In genomic region chr12:87953257-87953860, GRCh38 we compare ENCODE assay signal across 8 cellular contexts.
DNase-seq lines count a peak whose midpoint lies in the region; ATAC-seq and TF ChIP-seq lines count a peak whose summit lies in the region.

No MANE protein-coding gene starts in this region.

- no peaks in the 10 kb centered on the region for H3K36me3 ChIP-seq in PC-3 (ENCODE audit: low read depth, low read length)
- no peaks in the 10 kb centered on the region for H3K36me3 ChIP-seq in vagina

- H3K27me3 ChIP-seq in PC-3 (ENCODE audit: low read length) (no peaks in the 10 kb centered on the region), vagina (no peaks in the 10 kb centered on the region)

- TF ChIP-seq CTCF in PC-3 (conservative IDR thresholded peaks at IDR 0.05; ENCODE audit: low read depth, low read length), result peak; percentile 81
- peak in 1 of 3 experiments; percentile 9 for TF ChIP-seq CTCF in vagina (IDR thresholded peaks at IDR 0.05)

- TF ChIP-seq POLR2A in vagina (IDR thresholded peaks at IDR 0.05), result no peak

- H2AFZ ChIP-seq in PC-3 (ENCODE audit: low read length), result no peak overlapping the region

- CTCF ChIA-PET in PC-3 (lab: Charles Lee), result no interaction called here

- H3K9me2 ChIP-seq in PC-3 (replicated peaks; ENCODE audit: low read length), result no peaks in the 10 kb centered on the region

- no peaks in the 10 kb centered on the region for H3K79me2 ChIP-seq in PC-3 (ENCODE audit: low read length)

- no peak overlapping the region for H3K9ac ChIP-seq in PC-3 (ENCODE audit: low read length)

- H3K4me3 ChIP-seq in PC-3 (ENCODE audit: low read length) (no peak overlapping the region), vagina (no peak overlapping the region)

- DNase-seq in DMS 273 (lab: John Stamatoyannopoulos, UW; ENCODE audit: unreplicated experiment), result peak; percentile 68
- peak; percentile 53 for DNase-seq in PC-3
- DNase-seq in fibroblast of gingiva (ENCODE audit: low read depth), result peak; percentile 40
- DNase-seq in stromal cell of bone marrow (ENCODE audit: low read depth), result peak; percentile 51
- DNase-seq in vagina (ENCODE audit: extremely low spot score in 2 of 2), result no peak
- DNase-seq in UCSD-AML1 (lab: John Stamatoyannopoulos, UW; ENCODE audit: unreplicated experiment), result no peak

- H3K4me1 ChIP-seq in PC-3 (ENCODE audit: insufficient read depth, low read length), result no peaks in the 10 kb centered on the region
- no peaks in the 10 kb centered on the region for H3K4me1 ChIP-seq in vagina

- ATAC-seq in HG03159 (IDR thresholded peaks at IDR 0.05; ENCODE audit: unreplicated experiment) (peak; percentile 58), PC-3 (peak; percentile 66; the same call in 1 of the 2 replicates), GM21515 (IDR thresholded peaks at IDR 0.05; ENCODE audit: unreplicated experiment) (no peak)

- no peak overlapping the region for H3K27ac ChIP-seq in PC-3 (ENCODE audit: low read length)
- no peak overlapping the region for H3K27ac ChIP-seq in vagina

- H4K20me1 ChIP-seq in PC-3 (ENCODE audit: low read length), result no peaks in the 10 kb centered on the region

- H3K4me2 ChIP-seq in PC-3 (ENCODE audit: low read length), result no peak overlapping the region

- no TSS peak for BruUV-seq in PC-3 (replicated peaks; lab: Mats Ljungman, UMichigan)

- POLR2A ChIA-PET in PC-3 (lab: Charles Lee; ENCODE audit: unreplicated experiment), result no interaction called here

- intact Hi-C loops in PC-3 (cut with micrococcal nuclease) (loop anchor here (2.0 to 10.0 kb wide), 7 partner anchors 87 to 1996 kb away; partner anchors contain the start of gene MGAT4C), vagina (cut with DNase I) (no loop called here)

- no peaks in the 10 kb centered on the region for H3F3A ChIP-seq in PC-3 (ENCODE audit: low read length, unreplicated experiment)

- no peaks in the 10 kb centered on the region for H3K9me3 ChIP-seq in PC-3 (ENCODE audit: low read length)
- H3K9me3 ChIP-seq in vagina, result no peaks in the 10 kb centered on the region

Comparison
In these comparisons a context has a peak if more than half of its experiments do, and no peak if none do; other contexts are left out.
1. DNase-seq: peak in DMS 273 (single experiment), PC-3 (single experiment), fibroblast of gingiva (single experiment) and stromal cell of bone marrow (single experiment); none in vagina (0 of 2) and UCSD-AML1 (single experiment).